8 cellular contexts compared by ENCODE assay signal in genomic region chr22:20019661-20020532, GRCh38. TPM values are rescaled to one million over a fixed set of nuclear protein-coding genes. Genes with fewer than 3 reads are reported as not detected.
DNase-seq lines count a peak whose midpoint lies in the region; ATAC-seq and TF ChIP-seq lines count a peak whose summit lies in the region.

No MANE protein-coding gene starts in this region.

- CTCF ChIA-PET in mammary epithelial cell (lab: Charles Lee; ENCODE audit: low non-redundant PET), result no interaction called here

- no peak overlapping the region for H3K27ac ChIP-seq in mammary epithelial cell (ENCODE audit: insufficient read depth, low read depth, low read length)
- H3K27ac ChIP-seq in muscle layer of colon (ENCODE audit: low read depth, low read length), result peak overlapping the region; percentile 80
- H3K27ac ChIP-seq in uterus, result peak overlapping the region; percentile 50 to 52
- H3K27ac ChIP-seq in foreskin keratinocyte, result no peak overlapping the region

- H3K9ac ChIP-seq in mammary epithelial cell (ENCODE audit: insufficient read depth, low read length) (no peak overlapping the region), muscle layer of colon (ENCODE audit: low read length) (peak overlapping the region; percentile 47)

- DNase-seq in Right ventricle myocardium inferior (ENCODE audit: missing footprints), result peak; percentile 63
- no peak for DNase-seq in left cardiac atrium
- DNase-seq in mammary epithelial cell, result no peak
- DNase-seq in uterus, result no peak
- DNase-seq in foreskin keratinocyte, result no peak
- no peak for DNase-seq in C1 segment of cervical spinal cord (lab: John Stamatoyannopoulos, UW)

- H3K4me3 ChIP-seq in mammary epithelial cell (replicated peaks in 1 of 3; ENCODE audit: insufficient read depth in 1 of 3, low read depth in 2 of 3, low read length in 3 of 3) (peak overlapping the region in 2 of 3 experiments; percentile 71 to 85), muscle layer of colon (ENCODE audit: low read depth in 1 of 2, low read length in 2 of 2) (peak overlapping the region; percentile 47 to 75), uterus (peak overlapping the region; percentile 66 to 79)

- H3K79me2 ChIP-seq in mammary epithelial cell (ENCODE audit: insufficient read depth, low read length), result peaks cover 31% of the 10 kb centered on the region

- 81% methylated on average over 7 of the region's 8 CpGs for WGBS in mammary epithelial cell (ENCODE audit: low coverage, missing lambda C conversion rate)

- no peak for TF ChIP-seq CTCF in mammary epithelial cell (conservative IDR thresholded peaks at IDR 0.05 in 1 of 2, IDR thresholded peaks at IDR 0.05 in 1 of 2; ENCODE audit: extremely low read depth in 1 of 2, insufficient read depth in 1 of 2, low read depth in 1 of 2, low read length in 2 of 2)
- no peak for TF ChIP-seq CTCF in uterus (IDR thresholded peaks at IDR 0.05)
- TF ChIP-seq CTCF in foreskin keratinocyte (conservative IDR thresholded peaks at IDR 0.05), result no peak

- ATAC-seq in Right ventricle myocardium inferior (no peak), left cardiac atrium (no peak), foreskin keratinocyte (no peak), GM18867 (IDR thresholded peaks at IDR 0.05; ENCODE audit: unreplicated experiment) (no peak)

- BruUV-seq in mammary epithelial cell (replicated peaks; lab: Mats Ljungman, UMichigan), result no TSS peak

- no peaks in the 10 kb centered on the region for H4K20me1 ChIP-seq in mammary epithelial cell (ENCODE audit: insufficient read depth, low read length)

- in situ Hi-C loops in mammary epithelial cell (cut with MboI; ENCODE audit: low sequenced_read_pairs in 2 of 2), result no loop called here

- H3K27me3 ChIP-seq in mammary epithelial cell (ENCODE audit: insufficient read depth, low read length) (no peaks in the 10 kb centered on the region), muscle layer of colon (ENCODE audit: control insufficient read depth in 1 of 2, insufficient read depth in 2 of 2, low read length in 2 of 2) (no peaks in the 10 kb centered on the region), uterus (no peaks in the 10 kb centered on the region), foreskin keratinocyte (peaks cover 28% of the 10 kb centered on the region)

- dilution Hi-C loops in mammary epithelial cell (cut with HindIII; ENCODE audit: low sequenced_read_pairs), result loop anchor here (5.0 kb wide), 5 partner anchors 37 to 263 kb away; partner anchors contain the start of genes RANBP1 and TRMT2A

- no peak for TF ChIP-seq POLR2A in uterus (IDR thresholded peaks at IDR 0.05)

- no peaks in the 10 kb centered on the region for H3K36me3 ChIP-seq in mammary epithelial cell (ENCODE audit: insufficient read depth, low read length)
- no peaks in the 10 kb centered on the region for H3K36me3 ChIP-seq in muscle layer of colon (ENCODE audit: insufficient read depth, low read length)
- H3K36me3 ChIP-seq in uterus, result no peaks in the 10 kb centered on the region

- intact Hi-C loops in Right ventricle myocardium inferior (cut with DNase I), result loop anchor here (5.0 kb wide), 2 partner anchors 62 to 112 kb away; partner anchors contain the start of genes DGCR8 and ZDHHC8
- intact Hi-C loops in left cardiac atrium (cut with DNase I), result no loop called here
- intact Hi-C loops in mammary epithelial cell (cut with micrococcal nuclease), result no loop called here
- intact Hi-C loops in uterus (cut with DNase I; ENCODE audit: low total_unique reads), result no loop called here

- H3K4me2 ChIP-seq in mammary epithelial cell (ENCODE audit: insufficient read depth, low read depth, low read length), result peak overlapping the region; percentile 92

- H3K9me3 ChIP-seq in mammary epithelial cell (replicated peaks; ENCODE audit: insufficient read depth, low read length), result no peaks in the 10 kb centered on the region
- no peaks in the 10 kb centered on the region for H3K9me3 ChIP-seq in muscle layer of colon (ENCODE audit: low read length)
- H3K9me3 ChIP-seq in uterus, result no peaks in the 10 kb centered on the region

- H2AFZ ChIP-seq in mammary epithelial cell (ENCODE audit: low read depth, low read length), result peak overlapping the region; percentile 79

- H3K4me1 ChIP-seq in mammary epithelial cell (ENCODE audit: insufficient read depth, low read length), result peaks cover 23% of the 10 kb centered on the region
- peaks cover 17% of the 10 kb centered on the region for H3K4me1 ChIP-seq in muscle layer of colon (ENCODE audit: insufficient read depth, low read length)
- peaks cover 0 to 4% of the 10 kb centered on the region in 2 donors for H3K4me1 ChIP-seq in uterus
- no peaks in the 10 kb centered on the region for H3K4me1 ChIP-seq in foreskin keratinocyte

RNA-seq across cellular contexts. Expression of gene TANGO2, which starts 1.0 kb away (rescaled TPM):
- total RNA-seq in Right ventricle myocardium inferior (54.6 TPM), left cardiac atrium (10 to 100 TPM; 55.0 to 80.0 TPM), mammary epithelial cell (10 to 100 TPM; 22.5 to 45.7 TPM), uterus (10 to 100 TPM in 2 of 4 donors, 1 to 10 TPM in 2; 2.8 to 25.1 (median 13.3) TPM), foreskin keratinocyte (18.8 and 22.4 TPM in 2 replicates)
- polyA plus RNA-seq in mammary epithelial cell (39.1 TPM), foreskin keratinocyte (15.0 and 15.2 TPM in 2 replicates)
- polyA minus RNA-seq in mammary epithelial cell, result 47.0 TPM

RNA-seq across cellular contexts. Expression of gene ARVCF, which starts 3.3 kb away (rescaled TPM):
- 30.5 TPM for total RNA-seq in Right ventricle myocardium inferior
- total RNA-seq in left cardiac atrium, result 10 to 100 TPM; 12.5 to 13.4 TPM
- 10 to 100 TPM; 16.4 to 34.3 TPM for total RNA-seq in mammary epithelial cell
- polyA plus RNA-seq in mammary epithelial cell, result 6.0 TPM
- polyA minus RNA-seq in mammary epithelial cell, result 2.3 TPM
- 10 to 100 TPM in 2 of 4 donors, 1 to 10 TPM in 2; 1.5 to 43.4 (median 16.6) TPM for total RNA-seq in uterus
- total RNA-seq in foreskin keratinocyte, result 10.8 and 11.7 TPM in 2 replicates
- 6.9 and 7.7 TPM in 2 replicates for polyA plus RNA-seq in foreskin keratinocyte

Comparison
In these comparisons a context has a peak if more than half of its experiments do, and no peak if none do; other contexts are left out.
1. H3K27ac ChIP-seq: peak in muscle layer of colon (single experiment) and uterus (2 of 2); none in mammary epithelial cell (single experiment) and foreskin keratinocyte (single experiment).
2. Peak in every context shown above with its lines, with median percentiles within 50 percentile points of each other: H3K4me3 ChIP-seq.